Comparison of ENCODE assay signal across 8 cellular contexts in genomic region chr16:69107311-69107962, GRCh38. TPM values are rescaled to one million over a fixed set of nuclear protein-coding genes. Genes with fewer than 3 reads are reported as not detected.
A peak's percentile ranks its signal among the peaks of the same experiment; 100 is the strongest.
DNase-seq lines count a peak whose midpoint lies in the region; ATAC-seq and TF ChIP-seq lines count a peak whose summit lies in the region.

No MANE protein-coding gene starts in this region.

- peaks cover 21% of the 10 kb centered on the region for H3K27me3 Mint-ChIP-seq in activated naive CD4-positive, alpha-beta T cell treated with anti-CD3 and anti-CD28 coated beads, Interleukin-2, amount 50 U/mL, for 24 hours

- no peak overlapping the region for H3K27ac Mint-ChIP-seq in activated naive CD4-positive, alpha-beta T cell treated with anti-CD3 and anti-CD28 coated beads, Interleukin-2, amount 50 U/mL, for 24 hours
- no peak overlapping the region for H3K27ac Mint-ChIP-seq in activated naive CD4-positive, alpha-beta T cell treated with anti-CD3 and anti-CD28 coated beads, Interleukin-2, amount 50 U/mL, for 72 hours

- H3K4me3 ChIP-seq in coronary artery = peak overlapping the region; percentile 65
- H3K4me3 ChIP-seq in upper lobe of right lung = peak overlapping the region; percentile 51

- peaks cover 28% of the 10 kb centered on the region for H3K4me1 ChIP-seq in upper lobe of right lung

- H3K4me1 Mint-ChIP-seq in activated naive CD4-positive, alpha-beta T cell treated with anti-CD3 and anti-CD28 coated beads, Interleukin-2, amount 50 U/mL, for 24 hours = peaks cover 24% of the 10 kb centered on the region

- peak overlapping the region; percentile 70 for H3K4me3 Mint-ChIP-seq in activated naive CD4-positive, alpha-beta T cell treated with anti-CD3 and anti-CD28 coated beads, Interleukin-2, amount 50 U/mL, for 24 hours

- no peak for TF ChIP-seq CTCF in coronary artery (IDR thresholded peaks at IDR 0.05)
- TF ChIP-seq CTCF in upper lobe of right lung (IDR thresholded peaks at IDR 0.05) = no peak

- peaks cover 23% of the 10 kb centered on the region for H3K36me3 ChIP-seq in upper lobe of right lung

- no peak for ATAC-seq in activated naive CD4-positive, alpha-beta T cell treated with anti-CD3 and anti-CD28 coated beads, Interleukin-2, amount 50 U/mL, for 72 hours
- ATAC-seq in upper lobe of right lung (peak; percentile 8), GM19023 (IDR thresholded peaks at IDR 0.05; ENCODE audit: unreplicated experiment) (no peak), HG03442 (IDR thresholded peaks at IDR 0.05; ENCODE audit: unreplicated experiment) (no peak)

- intact Hi-C loops in upper lobe of right lung (cut with DNase I) = no loop called here

- H3K9me3 ChIP-seq in upper lobe of right lung = no peaks in the 10 kb centered on the region

- no peak for DNase-seq in activated naive CD4-positive, alpha-beta T cell treated with anti-CD3 and anti-CD28 coated beads, Interleukin-2, amount 50 U/mL, for 72 hours (ENCODE audit: low spot score in 2 of 2)
- no peak for DNase-seq in coronary artery (ENCODE audit: low spot score)
- DNase-seq in lung microvascular endothelial cell (ENCODE audit: low read depth in 2 of 2) = peak; percentile 13 to 44
- DNase-seq in upper lobe of right lung = peak; percentile 80
- DNase-seq in putamen (ENCODE audit: low spot score) = no peak

- H3K27me3 ChIP-seq in upper lobe of right lung = peaks cover 11% of the 10 kb centered on the region

- H3K27ac ChIP-seq in coronary artery = no peak overlapping the region
- no peak overlapping the region for H3K27ac ChIP-seq in upper lobe of right lung

- H3K36me3 Mint-ChIP-seq in activated naive CD4-positive, alpha-beta T cell treated with anti-CD3 and anti-CD28 coated beads, Interleukin-2, amount 50 U/mL, for 24 hours = peaks cover 9% of the 10 kb centered on the region
- peaks cover 5 to 7% of the 10 kb centered on the region in 2 donors for H3K36me3 Mint-ChIP-seq in activated naive CD4-positive, alpha-beta T cell treated with anti-CD3 and anti-CD28 coated beads, Interleukin-2, amount 50 U/mL, for 72 hours

- H3K9me3 Mint-ChIP-seq in activated naive CD4-positive, alpha-beta T cell treated with anti-CD3 and anti-CD28 coated beads, Interleukin-2, amount 50 U/mL, for 24 hours = no peaks in the 10 kb centered on the region
- no peaks in the 10 kb centered on the region for H3K9me3 Mint-ChIP-seq in activated naive CD4-positive, alpha-beta T cell treated with anti-CD3 and anti-CD28 coated beads, Interleukin-2, amount 50 U/mL, for 72 hours

RNA-seq across cellular contexts. Expression of gene HAS3, which starts 2.0 kb away (rescaled TPM):
- under 1 TPM; 0.31 to 0.61 TPM for total RNA-seq in activated naive CD4-positive, alpha-beta T cell treated with anti-CD3 and anti-CD28 coated beads, Interleukin-2, amount 50 U/mL, for 72 hours
- 1.4 and 1.7 TPM in 2 replicates for total RNA-seq in lung microvascular endothelial cell
- total RNA-seq in upper lobe of right lung = 8.2 TPM

RNA-seq across cellular contexts. Expression of gene CHTF8, which starts 25.0 kb away (rescaled TPM):
- 100 to 1,000 TPM in 1 of 2 donors, 10 to 100 TPM in 1; 94.6 to 135 TPM for total RNA-seq in activated naive CD4-positive, alpha-beta T cell treated with anti-CD3 and anti-CD28 coated beads, Interleukin-2, amount 50 U/mL, for 72 hours
- total RNA-seq in lung microvascular endothelial cell (60.4 and 62.3 TPM in 2 replicates), upper lobe of right lung (97.3 TPM)

RNA-seq across cellular contexts. Expression of gene UTP4, which starts 25.0 kb away (rescaled TPM):
- total RNA-seq in activated naive CD4-positive, alpha-beta T cell treated with anti-CD3 and anti-CD28 coated beads, Interleukin-2, amount 50 U/mL, for 72 hours = 10 to 100 TPM; 56.0 to 86.7 TPM
- total RNA-seq in lung microvascular endothelial cell (11.1 and 11.7 TPM in 2 replicates), upper lobe of right lung (36.5 TPM)

Comparison
In these comparisons a context has a peak if more than half of its experiments do, and no peak if none do; other contexts are left out.
1. DNase-seq: peak in lung microvascular endothelial cell (2 of 2) and upper lobe of right lung (single experiment); none in activated naive CD4-positive, alpha-beta T cell treated with anti-CD3 and anti-CD28 coated beads, Interleukin-2, amount 50 U/mL, for 72 hours (0 of 2), coronary artery (single experiment) and putamen (single experiment).